9 cellular contexts compared by ENCODE assay signal in the genomic region with DNA sequence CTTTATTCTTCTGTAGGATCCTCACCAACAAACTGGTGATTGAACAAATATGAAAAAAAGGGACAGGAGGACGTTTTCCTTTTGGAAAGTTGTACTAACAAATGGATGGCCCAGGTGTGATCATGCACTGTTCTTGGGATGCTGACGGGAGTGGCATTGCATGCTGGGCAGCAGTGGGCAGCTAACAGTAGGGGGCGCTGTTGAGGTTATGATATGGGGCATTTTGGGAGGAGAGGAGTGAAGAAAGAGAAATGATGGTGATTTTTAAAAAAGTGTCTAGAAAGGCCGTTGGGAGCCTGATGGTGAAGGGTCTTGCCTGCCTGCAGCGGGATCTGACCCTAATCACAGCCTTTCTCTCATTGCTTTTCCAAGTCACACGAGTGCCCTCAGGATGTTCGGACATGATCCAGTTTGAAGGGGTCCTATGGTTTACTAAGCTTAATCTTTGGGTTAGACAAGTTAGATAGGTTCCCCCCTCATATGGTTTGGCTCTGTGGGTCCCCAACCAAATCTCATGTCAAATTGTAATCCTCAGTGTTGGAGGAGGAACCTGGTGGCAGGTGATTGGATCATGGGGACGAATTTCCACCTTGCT. TPM values are rescaled to one million over a fixed set of nuclear protein-coding genes. Genes with fewer than 3 reads are reported as not detected.
A peak's percentile ranks its signal among the peaks of the same experiment; 100 is the strongest.
DNase-seq lines count a peak whose midpoint lies in the region; ATAC-seq, FAIRE-seq and TF ChIP-seq lines count a peak whose summit lies in the region.
"Had no signal": no experiment of that assay in that cellular context is flagged by ENCODE, and none has a peak within 500 bp of the region (broad histone marks: within the 10 kb centered on the region; RNA-seq: fewer than 3 reads in every experiment).

No MANE protein-coding gene starts in this region.

- FAIRE-seq in GM19239 (lab: Jason Lieb, UNC): no peak

- peak; percentile 12 for DNase-seq in GM19239 (ENCODE audit: insufficient read length, low spot score)
- peak; percentile 16 to 41 (median 23) for DNase-seq in T-helper 17 cell
- peak in 1 of 2 donors; percentile 33 for DNase-seq in cardiac fibroblast (ENCODE audit: low read depth in 2 of 2)
- DNase-seq in sciatic nerve (ENCODE audit: low spot score): peak; percentile 65
- DNase-seq in NCI-H128 (lab: John Stamatoyannopoulos, UW; ENCODE audit: unreplicated experiment): no peak
- DNase-seq in prostate gland (ENCODE audit: low spot score): no peak
- DNase-seq in NCI-H2227 (lab: John Stamatoyannopoulos, UW; ENCODE audit: unreplicated experiment): no peak
- DNase-seq in GOT3 (lab: John Stamatoyannopoulos, UW): no peak

- no peaks in the 10 kb centered on the region for H3K36me3 ChIP-seq in prostate gland

- TF ChIP-seq POLR2A in prostate gland (IDR thresholded peaks at IDR 0.05): no peak

- ATAC-seq in T-helper 17 cell (peak; percentile 49), sciatic nerve (peak; percentile 63)

- H3K4me1 Mint-ChIP-seq in T-helper 17 cell: peaks cover 2% of the 10 kb centered on the region

- H3K27ac Mint-ChIP-seq in T-helper 17 cell: no peak overlapping the region

- H3K27ac ChIP-seq in prostate gland: no peak overlapping the region
- H3K27ac ChIP-seq: SK-N-MC had no signal

- H3K9me3 ChIP-seq in T-helper 17 cell (ENCODE audit: control insufficient read depth, low read length, poor library complexity, severe bottlenecking) (no peaks in the 10 kb centered on the region), prostate gland (no peaks in the 10 kb centered on the region)

- H3K27me3 Mint-ChIP-seq in T-helper 17 cell: peaks cover 18% of the 10 kb centered on the region

- no peaks in the 10 kb centered on the region for H3K4me1 ChIP-seq in prostate gland (replicated peaks)

- no peak overlapping the region for H3K4me3 Mint-ChIP-seq in T-helper 17 cell

- peak; percentile 72 for TF ChIP-seq CTCF in cardiac fibroblast (IDR thresholded peaks at IDR 0.05; ENCODE audit: low read depth, low read length)
- TF ChIP-seq CTCF in prostate gland (IDR thresholded peaks at IDR 0.05): peak in 2 of 4 experiments; percentile 19 to 60

- WGBS in prostate gland: 84% methylated on average over 8 of the region's 8 CpGs

- H3K36me3 Mint-ChIP-seq in T-helper 17 cell (ENCODE audit: low read depth): peaks cover 4% of the 10 kb centered on the region

- intact Hi-C loops in sciatic nerve (cut with DNase I) (no loop called here), prostate gland (cut with DNase I) (no loop called here)

- H3K27me3 ChIP-seq in prostate gland (replicated peaks; ENCODE audit: insufficient read depth): no peaks in the 10 kb centered on the region

- H3K4me3 ChIP-seq in cardiac fibroblast (replicated peaks in 1 of 2; ENCODE audit: low read depth in 2 of 2, low read length in 2 of 2) (no peak overlapping the region), prostate gland (no peak overlapping the region)
- H3K4me3 ChIP-seq: SK-N-MC had no signal

RNA-seq across cellular contexts. Expression of a gene that starts 46.2 kb away (rescaled TPM):
- total RNA-seq in T-helper 17 cell (not detected), sciatic nerve (4.9 TPM), prostate gland (1 to 10 TPM; 6.1 to 9.4 TPM)

Comparison
In these comparisons a context has a peak if more than half of its experiments do, and no peak if none do; other contexts are left out.
1. DNase-seq: peak in GM19239 (single experiment), T-helper 17 cell (3 of 3) and sciatic nerve (single experiment); none in NCI-H128 (single experiment), prostate gland (single experiment), NCI-H2227 (single experiment) and GOT3 (single experiment).